In the genomic region with DNA sequence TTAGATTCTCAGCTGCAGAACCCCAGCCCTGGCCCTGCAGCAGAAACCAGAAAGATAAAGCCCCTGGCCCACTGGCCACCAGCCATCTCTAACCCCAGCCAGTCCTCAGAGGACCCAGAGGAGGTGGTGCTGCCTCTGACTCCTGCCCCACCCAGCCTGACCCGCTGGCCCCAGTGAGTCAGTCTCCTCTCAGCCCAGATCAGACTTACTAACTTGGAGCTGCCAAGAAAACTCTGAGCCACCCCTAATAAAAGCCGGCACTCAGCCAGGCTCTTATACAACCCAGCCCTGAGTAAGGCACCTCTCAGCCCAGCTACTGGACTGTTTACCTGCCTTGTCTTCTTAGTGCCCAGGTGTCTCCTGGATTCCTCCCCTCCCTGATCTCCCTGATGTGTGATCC, we compare ENCODE assay signal across 9 cellular contexts. TPM values are rescaled to one million over a fixed set of nuclear protein-coding genes. Genes with fewer than 3 reads are reported as not detected.
A peak's percentile ranks its signal among the peaks of the same experiment; 100 is the strongest.
DNase-seq lines count a peak whose midpoint lies in the region; ATAC-seq, FAIRE-seq and TF ChIP-seq lines count a peak whose summit lies in the region.
"Had no signal": no experiment of that assay in that cellular context is flagged by ENCODE, and none has a peak within 500 bp of the region (broad histone marks: within the 10 kb centered on the region; RNA-seq: fewer than 3 reads in every experiment).

No MANE protein-coding gene starts in this region.

- TF ChIP-seq CTCF in K562 (IDR thresholded peaks at IDR 0.05 in 2 of 3, conservative IDR thresholded peaks at IDR 0.05 in 1 of 3; ENCODE audit: insufficient read depth in 2 of 3, low read depth in 1 of 3, low read length in 3 of 3), result no peak
- no peak for TF ChIP-seq CTCF in suprapubic skin (IDR thresholded peaks at IDR 0.05)
- TF ChIP-seq CTCF in D721Med (IDR thresholded peaks at IDR 0.05; ENCODE audit: insufficient read depth, missing control alignments), result no peak

- no TSS peak for BruUV-seq in K562 (replicated peaks; lab: Mats Ljungman, UMichigan)

- ATAC-seq in K562 (no peak), GM19463 (IDR thresholded peaks at IDR 0.05; ENCODE audit: unreplicated experiment) (no peak)

- POLR2A ChIA-PET in K562 (lab: Yijun Ruan, JAX), result interaction anchor here (1.2 kb wide), 1 partner anchor 12 kb away, joined by 4 read pairs; no protein-coding TSS in a partner anchor

- TF ChIP-seq EP300 in K562 (IDR thresholded peaks at IDR 0.05; ENCODE audit: low read length) (no peak), suprapubic skin (IDR thresholded peaks at IDR 0.05) (no peak)

- FAIRE-seq in K562 (lab: Jason Lieb, UNC) (no peak), D721Med (lab: Jason Lieb, UNC) (no peak)

- H3K9me3 ChIP-seq in K562 (replicated peaks; ENCODE audit: control insufficient read depth, insufficient read depth, low read depth, low read length) (no peaks in the 10 kb centered on the region), suprapubic skin (no peaks in the 10 kb centered on the region)

- no peak overlapping the region for H3K4me2 ChIP-seq in K562 (ENCODE audit: insufficient read depth, low read length)

- H4K20me1 ChIP-seq in K562 (replicated peaks; ENCODE audit: control insufficient read depth, insufficient read depth, low read length), result no peaks in the 10 kb centered on the region

- no peaks in the 10 kb centered on the region; a peak in 2 of 5 replicates for H3K27me3 ChIP-seq in K562 (ENCODE audit: control insufficient read depth in 2 of 2, insufficient read depth in 2 of 2, low read length in 2 of 2)
- no peaks in the 10 kb centered on the region for H3K27me3 ChIP-seq in suprapubic skin

- TF ChIP-seq RAD21 in K562 (CRISPR knock-in tag; conservative IDR thresholded peaks at IDR 0.05 in 1 of 2, IDR thresholded peaks at IDR 0.05 in 1 of 2), result no peak

- intact Hi-C loops in K562 (cut with micrococcal nuclease), result no loop called here

- no peak overlapping the region for H2AFZ ChIP-seq in K562 (ENCODE audit: low read depth, low read length)

- no peak for TF ChIP-seq POLR2A in K562 (conservative IDR thresholded peaks at IDR 0.05)
- TF ChIP-seq POLR2A in suprapubic skin (IDR thresholded peaks at IDR 0.05), result no peak

- H3K27ac ChIP-seq in K562 (ENCODE audit: extremely low read depth, low read depth, low read length) (no peak overlapping the region), suprapubic skin (peak overlapping the region; percentile 87)

- DNase-seq in HK-2 (ENCODE audit: unreplicated experiment) (peak; percentile 8), K562 (ENCODE audit: extremely low read depth in 1 of 4, low spot score in 3 of 4) (peak in 1 of 4 experiments; percentile 9), islet precursor cell (peak; percentile 63), suprapubic skin (ENCODE audit: low spot score in 2 of 2) (peak; percentile 85 to 87), NCI-H345 (lab: John Stamatoyannopoulos, UW) (no peak), D721Med (ENCODE audit: insufficient read length, low spot score) (no peak)
- no peak for DNase-seq in activated effector memory CD4-positive, alpha-beta T cell treated with Interleukin-2 at 50 U/mL for 16 hours

- H3K4me1 ChIP-seq in K562 (replicated peaks in 1 of 2; ENCODE audit: control insufficient read depth in 2 of 2, insufficient read depth in 2 of 2, low read length in 2 of 2) (no peaks in the 10 kb centered on the region; a peak in 2 of 5 replicates), suprapubic skin (peaks cover 52% of the 10 kb centered on the region)

- 0% methylated on average over 1 of the region's 2 CpGs for WGBS in K562 (ENCODE audit: insufficient coverage, low coverage, missing lambda C conversion rate)
- WGBS in suprapubic skin, result no CpG with 5 or more reads among the region's 2 CpGs

- no peaks in the 10 kb centered on the region for H3K79me2 ChIP-seq in K562 (ENCODE audit: control insufficient read depth, insufficient read depth, low read length)

- no peaks in the 10 kb centered on the region for H3K36me3 ChIP-seq in K562 (ENCODE audit: control insufficient read depth, insufficient read depth, low read length)
- no peaks in the 10 kb centered on the region for H3K36me3 ChIP-seq in suprapubic skin

- H3K4me3 ChIP-seq in K562 (no peak overlapping the region), suprapubic skin (no peak overlapping the region)

- H3K9ac ChIP-seq in K562 (ENCODE audit: insufficient read depth in 1 of 2, low read depth in 2 of 2, low read length in 2 of 2), result no peak overlapping the region; a peak in 1 of 4 replicates

- CTCF ChIA-PET in K562 (lab: Yijun Ruan, JAX; ENCODE audit: low intra/inter-chr PET ratio), result no interaction called here

- in situ Hi-C loops in K562 (cut with MboI), result no loop called here

- H3K9me1 ChIP-seq in K562 (ENCODE audit: control insufficient read depth, insufficient read depth, low read length), result no peaks in the 10 kb centered on the region

TF ChIP-seq in K562, 482 proteins besides CTCF, POLR2A, EP300 and RAD21:
- TF ChIP-seq ZNF79 (CRISPR knock-in tag; IDR thresholded peaks at IDR 0.05; ENCODE audit: low read depth) (no peak), TAF1 (IDR thresholded peaks at IDR 0.05; ENCODE audit: control insufficient read depth, extremely low read depth, insufficient read depth, low read length, severe bottlenecking) (no peak), IRF2 (CRISPR knock-in tag; IDR thresholded peaks at IDR 0.05) (no peak), NR2C2 (CRISPR knock-in tag; IDR thresholded peaks at IDR 0.05) (no peak), NR2C2 (tag; IDR thresholded peaks at IDR 0.05) (no peak), ETV6 (IDR thresholded peaks at IDR 0.05; ENCODE audit: borderline replicate concordance in 1 of 2, low read depth in 2 of 2, low read length in 1 of 2) (no peak), ETV6 (CRISPR knock-in tag; IDR thresholded peaks at IDR 0.05; ENCODE audit: borderline replicate concordance) (no peak), FOSL1 (tag; conservative IDR thresholded peaks at IDR 0.05) (peak; percentile 42; the same call in 1 of the 2 replicates)

RNA-seq across cellular contexts. Expression of a gene that starts 2.0 kb away (rescaled TPM):
- not detected in 2 replicates for total RNA-seq in K562 (2011; cell fraction: chromatin; rRNA removed; ENCODE audit: low replicate concordance)
- total RNA-seq in K562 (2011; cell fraction: nucleolus; rRNA removed), result not detected in 2 replicates
- total RNA-seq in K562 (2011; cell fraction: nucleoplasm; rRNA removed), result not detected in 2 replicates
- total RNA-seq in K562 (2014; rRNA removed), result not detected in 2 replicates
- not detected in 2 replicates for total RNA-seq in K562 (2014; rRNA removed; fragmentation: Illumina TruSeq; extraction: Trizol)
- not detected in 2 replicates for total RNA-seq in K562 (2015; rRNA removed; fragmentation: Illumina TruSeq; extraction: Trizol)
- not detected in 2 replicates for total RNA-seq in K562 (2021)
- polyA plus RNA-seq in K562 (2011; rRNA removed), result not detected in 2 replicates
- polyA plus RNA-seq in K562 (2011; cell fraction: cytosol; rRNA removed), result 0.01 TPM in 1 of 2 replicates, not detected in the other
- polyA plus RNA-seq in K562 (2011; cell fraction: nucleus; rRNA removed), result not detected in 2 replicates
- not detected in 2 replicates for polyA plus RNA-seq in K562 (2012)
- polyA plus RNA-seq in K562 (2014; fragmentation: Illumina TruSeq; extraction: Trizol), result not detected in 2 replicates
- polyA plus RNA-seq in K562 (2014; fragmentation: Nextera tagmentation; extraction: Ambion mirVana), result not detected
- not detected in 2 replicates for polyA plus RNA-seq in K562 (2014; rRNA removed)
- polyA minus RNA-seq in K562 (2011; rRNA and poly(A)+ RNA removed), result not detected in 2 replicates
- polyA minus RNA-seq in K562 (2011; cell fraction: cytosol; rRNA and poly(A)+ RNA removed), result not detected in 2 replicates
- not detected in 2 replicates for polyA minus RNA-seq in K562 (2011; cell fraction: nucleus; rRNA and poly(A)+ RNA removed)
- under 1 TPM in 1 of 4 donors, not detected in 3; 0.31 TPM for total RNA-seq in suprapubic skin
- total RNA-seq: mononuclear cell had no signal

Comparison
In these comparisons a context has a peak if more than half of its experiments do, and no peak if none do; other contexts are left out.
1. DNase-seq: peak in HK-2 (single experiment), islet precursor cell (single experiment) and suprapubic skin (2 of 2); none in activated effector memory CD4-positive, alpha-beta T cell treated with Interleukin-2 at 50 U/mL for 16 hours (single experiment), NCI-H345 (single experiment) and D721Med (single experiment).